Comparison of ENCODE assay signal across 17 cellular contexts in the genomic region with DNA sequence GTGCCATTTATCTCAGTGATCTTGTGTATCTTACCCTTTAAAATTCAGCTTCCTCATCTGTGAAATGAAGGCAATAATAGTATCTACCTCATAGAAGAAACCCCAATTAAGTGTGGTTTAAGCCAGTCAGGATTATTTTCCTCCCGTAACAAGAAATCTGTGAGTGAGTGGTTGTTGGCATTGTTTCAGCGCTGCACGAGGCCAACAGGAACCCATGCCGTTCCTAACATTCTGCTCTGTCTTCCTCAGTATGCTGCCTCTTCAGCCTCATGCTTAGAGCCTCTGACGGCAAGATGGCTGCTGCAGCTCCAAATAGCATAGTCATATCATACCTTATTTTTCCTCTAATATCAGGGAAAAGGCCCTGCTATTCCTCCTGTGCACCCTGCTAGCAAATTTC.
DNase-seq lines count a peak whose midpoint lies in the region; ATAC-seq and TF ChIP-seq lines count a peak whose summit lies in the region.
"Had no signal": no experiment of that assay in that cellular context is flagged by ENCODE, and none has a peak within 500 bp of the region (broad histone marks: within the 10 kb centered on the region; RNA-seq: fewer than 3 reads in every experiment).

No MANE protein-coding gene starts in this region.

- intact Hi-C loops in cardiac septum (cut with DNase I) (no loop called here), ascending aorta (cut with DNase I) (no loop called here)

- no peaks in the 10 kb centered on the region for H3K36me3 ChIP-seq in right atrium auricular region
- H3K36me3 ChIP-seq in ascending aorta = no peaks in the 10 kb centered on the region
- H3K36me3 ChIP-seq in thoracic aorta = no peaks in the 10 kb centered on the region

- H3K9me3 ChIP-seq in right atrium auricular region (no peaks in the 10 kb centered on the region), ascending aorta (no peaks in the 10 kb centered on the region), thoracic aorta (no peaks in the 10 kb centered on the region)

- no peak overlapping the region for H3K4me3 ChIP-seq in right atrium auricular region
- H3K4me3 ChIP-seq in ascending aorta = no peak overlapping the region
- H3K4me3 ChIP-seq in thoracic aorta = no peak overlapping the region

- H3K27ac ChIP-seq in right atrium auricular region = peak overlapping the region; percentile 62 to 90
- peak overlapping the region; percentile 25 to 65 for H3K27ac ChIP-seq in ascending aorta
- H3K27ac ChIP-seq in thoracic aorta = peak overlapping the region; percentile 66 to 72
- H3K27ac ChIP-seq: C4-2B had no signal

- ATAC-seq in thoracic aorta (ENCODE audit: insufficient number of reproducible peaks, low FRiP score, low read depth) (no peak), HG02884 (IDR thresholded peaks at IDR 0.05; ENCODE audit: unreplicated experiment) (no peak)
- ATAC-seq: HCT116 had no signal

- peaks cover 0 to 75% of the 10 kb centered on the region in 2 donors for H3K4me1 ChIP-seq in right atrium auricular region
- peaks cover 6 to 12% of the 10 kb centered on the region in 2 donors for H3K4me1 ChIP-seq in ascending aorta
- peaks cover 23 to 53% of the 10 kb centered on the region in 2 donors for H3K4me1 ChIP-seq in thoracic aorta (ENCODE audit: control insufficient read depth in 1 of 2, low read depth in 2 of 2)

- no peaks in the 10 kb centered on the region for H3K27me3 ChIP-seq in right atrium auricular region
- no peaks in the 10 kb centered on the region for H3K27me3 ChIP-seq in ascending aorta
- H3K27me3 ChIP-seq in thoracic aorta (replicated peaks; ENCODE audit: insufficient read depth) = no peaks in the 10 kb centered on the region

- TF ChIP-seq CTCF in right atrium auricular region (IDR thresholded peaks at IDR 0.05) (no peak), ascending aorta (IDR thresholded peaks at IDR 0.05) (no peak), thoracic aorta (IDR thresholded peaks at IDR 0.05) (no peak)

- DNase-seq in right atrium auricular region (ENCODE audit: low spot score) (no peak), cardiac septum (ENCODE audit: low spot score) (no peak), ascending aorta (ENCODE audit: low spot score in 2 of 2) (no peak), dermis blood vessel endothelial cell (peak; percentile 72), thoracic aorta (ENCODE audit: low spot score) (no peak), nucleus accumbens (lab: John Stamatoyannopoulos, UW) (no peak)
- no peak for DNase-seq in activated CD4-positive, alpha-beta T cell treated with anti-CD3 and anti-CD28 coated beads, Interleukin-2, amount 50 U/mL, for 1 hour
- DNase-seq: ACHN; CD4-positive, alpha-beta T cell; DMS153; DMS79; GF-D8; GOT3; H7 had no signal
